9 cellular contexts compared by ENCODE assay signal in the genomic region with DNA sequence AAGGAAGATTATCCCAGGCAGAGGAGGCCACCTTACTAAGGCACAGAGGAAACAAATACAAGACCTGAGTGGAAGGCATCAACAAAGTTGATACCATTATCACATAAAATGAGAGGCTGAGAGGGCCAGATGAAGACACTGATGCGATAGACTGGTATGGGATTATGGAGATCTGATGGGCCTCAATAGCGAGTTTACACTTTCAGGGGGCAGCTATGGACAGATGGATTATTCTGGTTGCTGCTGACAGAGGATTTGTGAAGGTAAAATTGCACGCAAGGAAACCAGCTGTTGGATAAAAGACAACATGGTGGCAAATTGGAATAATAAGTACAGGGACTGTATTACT.
A peak's percentile ranks its signal among the peaks of the same experiment; 100 is the strongest.
DNase-seq lines count a peak whose midpoint lies in the region; ATAC-seq and TF ChIP-seq lines count a peak whose summit lies in the region.
"Had no signal": no experiment of that assay in that cellular context is flagged by ENCODE, and none has a peak within 500 bp of the region (broad histone marks: within the 10 kb centered on the region; RNA-seq: fewer than 3 reads in every experiment).

No MANE protein-coding gene starts in this region.

- peak overlapping the region; percentile 54 for H3K27ac ChIP-seq in effector memory CD4-positive, alpha-beta T cell (ENCODE audit: insufficient read depth, low read length, poor library complexity, severe bottlenecking)
- peak overlapping the region in 5 of 8 donors; percentile 33 to 65 (median 51) for H3K27ac ChIP-seq in spleen

- H3K4me3 Mint-ChIP-seq in activated CD4-positive, alpha-beta T cell treated with anti-CD3 and anti-CD28 coated beads, Interleukin-2, amount 10 ng/mL, durations not matched to agents 7 days and 5 days, result peak overlapping the region; percentile 1
- peak overlapping the region; percentile 37 to 89 (median 76) for H3K4me3 Mint-ChIP-seq in IgD-negative memory B cell
- H3K4me3 Mint-ChIP-seq in activated CD8-positive, alpha-beta memory T cell treated with anti-CD3 and anti-CD28 coated beads, Interleukin-2, amount 10 ng/mL, durations not matched to agents 7 days and 5 days, result no peak overlapping the region

- no peaks in the 10 kb centered on the region for H3K36me3 ChIP-seq in effector memory CD4-positive, alpha-beta T cell (ENCODE audit: control insufficient read depth, insufficient read depth, low read length)
- no peaks in the 10 kb centered on the region for H3K36me3 ChIP-seq in spleen
- H3K36me3 ChIP-seq: uterus had no signal

- no peaks in the 10 kb centered on the region for H3K9me3 Mint-ChIP-seq in activated CD4-positive, alpha-beta T cell treated with anti-CD3 and anti-CD28 coated beads, Interleukin-2, amount 10 ng/mL, durations not matched to agents 7 days and 5 days
- no peaks in the 10 kb centered on the region for H3K9me3 Mint-ChIP-seq in IgD-negative memory B cell
- H3K9me3 Mint-ChIP-seq in activated CD8-positive, alpha-beta memory T cell treated with anti-CD3 and anti-CD28 coated beads, Interleukin-2, amount 10 ng/mL, durations not matched to agents 7 days and 5 days (ENCODE audit: low read depth), result no peaks in the 10 kb centered on the region

- peaks cover 12% of the 10 kb centered on the region for H3K4me1 Mint-ChIP-seq in activated CD4-positive, alpha-beta T cell treated with anti-CD3 and anti-CD28 coated beads, Interleukin-2, amount 10 ng/mL, durations not matched to agents 7 days and 5 days
- H3K4me1 Mint-ChIP-seq in IgD-negative memory B cell, result peaks cover 15 to 17% (median 16%) of the 10 kb centered on the region in 3 donors
- H3K4me1 Mint-ChIP-seq in activated CD8-positive, alpha-beta memory T cell treated with anti-CD3 and anti-CD28 coated beads, Interleukin-2, amount 10 ng/mL, durations not matched to agents 7 days and 5 days, result peaks cover 8% of the 10 kb centered on the region

- ATAC-seq in activated CD8-positive, alpha-beta memory T cell treated with anti-CD3 and anti-CD28 coated beads, Interleukin-2, amount 10 ng/mL, durations not matched to agents 7 days and 5 days, result no peak

- H3K27me3 Mint-ChIP-seq in activated CD4-positive, alpha-beta T cell treated with anti-CD3 and anti-CD28 coated beads, Interleukin-2, amount 10 ng/mL, durations not matched to agents 7 days and 5 days, result peaks cover 5% of the 10 kb centered on the region
- no peaks in the 10 kb centered on the region for H3K27me3 Mint-ChIP-seq in IgD-negative memory B cell
- peaks cover 3% of the 10 kb centered on the region for H3K27me3 Mint-ChIP-seq in activated CD8-positive, alpha-beta memory T cell treated with anti-CD3 and anti-CD28 coated beads, Interleukin-2, amount 10 ng/mL, durations not matched to agents 7 days and 5 days

- CTCF ChIA-PET in activated CD4-positive, alpha-beta T cell treated with anti-CD3 and anti-CD28 coated beads, Interleukin-2, amount 10 ng/mL, durations not matched to agents 7 days and 5 days (lab: Charles Lee), result interaction anchor here (0.6 to 1.4 kb wide), 6 partner anchors 15 to 346 kb away, joined by 3 to 10 read pairs (median 3); no protein-coding TSS in a partner anchor
- CTCF ChIA-PET in activated CD8-positive, alpha-beta memory T cell treated with anti-CD3 and anti-CD28 coated beads, Interleukin-2, amount 10 ng/mL, durations not matched to agents 7 days and 5 days (lab: Charles Lee), result interaction anchor here (0.8 to 2.8 kb wide), 23 partner anchors 9 to 1244 kb away, joined by 3 to 26 read pairs (median 4); no protein-coding TSS in a partner anchor

- peaks cover 1% of the 10 kb centered on the region for H3K36me3 Mint-ChIP-seq in activated CD4-positive, alpha-beta T cell treated with anti-CD3 and anti-CD28 coated beads, Interleukin-2, amount 10 ng/mL, durations not matched to agents 7 days and 5 days (ENCODE audit: low read depth)
- no peaks in the 10 kb centered on the region for H3K36me3 Mint-ChIP-seq in IgD-negative memory B cell
- H3K36me3 Mint-ChIP-seq in activated CD8-positive, alpha-beta memory T cell treated with anti-CD3 and anti-CD28 coated beads, Interleukin-2, amount 10 ng/mL, durations not matched to agents 7 days and 5 days, result peaks cover 1% of the 10 kb centered on the region

- TF ChIP-seq POLR2A in spleen (IDR thresholded peaks at IDR 0.05), result no peak

- H3K9me3 ChIP-seq in effector memory CD4-positive, alpha-beta T cell (ENCODE audit: control insufficient read depth, low read length), result no peaks in the 10 kb centered on the region
- peaks cover 0 to 16% (median 10%) of the 10 kb centered on the region in 8 donors for H3K9me3 ChIP-seq in spleen

- intact Hi-C loops in spleen (cut with DNase I; ENCODE audit: low total_unique reads), result loop anchor here (10.0 kb wide), 1 partner anchor 52 kb away; no protein-coding TSS in a partner anchor

- no peak overlapping the region for H3K27ac Mint-ChIP-seq in activated CD4-positive, alpha-beta T cell treated with anti-CD3 and anti-CD28 coated beads, Interleukin-2, amount 10 ng/mL, durations not matched to agents 7 days and 5 days
- H3K27ac Mint-ChIP-seq in IgD-negative memory B cell, result peak overlapping the region; percentile 46 to 94 (median 80)
- no peak overlapping the region for H3K27ac Mint-ChIP-seq in activated CD8-positive, alpha-beta memory T cell treated with anti-CD3 and anti-CD28 coated beads, Interleukin-2, amount 10 ng/mL, durations not matched to agents 7 days and 5 days

- 87 to 97% (median 95%) methylated on average over 3 of the region's 3 CpGs for WGBS in spleen, 5 donors

- DNase-seq in activated CD4-positive, alpha-beta T cell treated with anti-CD3 and anti-CD28 coated beads, Interleukin-2, amount 10 ng/mL, durations not matched to agents 7 days and 5 days, result no peak
- no peak for DNase-seq in activated CD4-positive, alpha-beta T cell treated with anti-CD3 and anti-CD28 coated beads for 48 hours
- no peak for DNase-seq in effector memory CD4-positive, alpha-beta T cell
- DNase-seq in spleen (no peak), occipital lobe (lab: John Stamatoyannopoulos, UW) (no peak), DMS153 (lab: John Stamatoyannopoulos, UW) (no peak)
- DNase-seq in activated CD8-positive, alpha-beta memory T cell treated with anti-CD3 and anti-CD28 coated beads, Interleukin-2, amount 10 ng/mL, durations not matched to agents 7 days and 5 days, result no peak

- POLR2A ChIA-PET in activated CD4-positive, alpha-beta T cell treated with anti-CD3 and anti-CD28 coated beads, Interleukin-2, amount 10 ng/mL, durations not matched to agents 7 days and 5 days (lab: Charles Lee), result no interaction called here

- H3K4me3 ChIP-seq in effector memory CD4-positive, alpha-beta T cell (ENCODE audit: insufficient read depth, low read depth, low read length, poor library complexity, severe bottlenecking), result peak overlapping the region; percentile 33
- peak overlapping the region in 2 of 8 donors; percentile 32 to 47 for H3K4me3 ChIP-seq in spleen

- no peaks in the 10 kb centered on the region for H3K27me3 ChIP-seq in effector memory CD4-positive, alpha-beta T cell (replicated peaks; ENCODE audit: control insufficient read depth, insufficient read depth, low read length, poor library complexity, severe bottlenecking)
- no peaks in the 10 kb centered on the region for H3K27me3 ChIP-seq in spleen (replicated peaks in 1 of 7)
- H3K27me3 ChIP-seq: uterus had no signal

- H3K4me1 ChIP-seq in effector memory CD4-positive, alpha-beta T cell (ENCODE audit: control insufficient read depth, insufficient read depth, low read length, poor library complexity, severe bottlenecking), result peaks cover 6% of the 10 kb centered on the region
- peaks cover 0 to 15% (median 5%) of the 10 kb centered on the region in 6 donors for H3K4me1 ChIP-seq in spleen
- H3K4me1 ChIP-seq: uterus had no signal

- TF ChIP-seq CTCF in spleen (IDR thresholded peaks at IDR 0.05 in 8 of 11, conservative IDR thresholded peaks at IDR 0.05 in 3 of 11), result no peak

Comparison
In these comparisons a context has a peak if more than half of its experiments do, and no peak if none do; other contexts are left out.
1. H3K27ac Mint-ChIP-seq: peak in IgD-negative memory B cell (3 of 3); none in activated CD4-positive, alpha-beta T cell treated with anti-CD3 and anti-CD28 coated beads, Interleukin-2, amount 10 ng/mL, durations not matched to agents 7 days and 5 days (single experiment) and activated CD8-positive, alpha-beta memory T cell treated with anti-CD3 and anti-CD28 coated beads, Interleukin-2, amount 10 ng/mL, durations not matched to agents 7 days and 5 days (single experiment).